Comparison of ENCODE assay signal across 8 cellular contexts in genomic region chr9:114588150-114588663, GRCh38. TPM values are rescaled to one million over a fixed set of nuclear protein-coding genes. Genes with fewer than 3 reads are reported as not detected.
A peak's percentile ranks its signal among the peaks of the same experiment; 100 is the strongest.
DNase-seq lines count a peak whose midpoint lies in the region; ATAC-seq and TF ChIP-seq lines count a peak whose summit lies in the region.

No MANE protein-coding gene starts in this region.

- H3K27ac Mint-ChIP-seq in brain: peak overlapping the region; percentile 97 to 100 (median 99)

- no peak for TF ChIP-seq POLR2A in testis (IDR thresholded peaks at IDR 0.05)

- no peaks in the 10 kb centered on the region for H3K27me3 ChIP-seq in testis

- peaks cover 27% of the 10 kb centered on the region for H3K36me3 Mint-ChIP-seq in brain

- peaks cover 0 to 4% (median 0%) of the 10 kb centered on the region in 5 experiments for H3K9me3 Mint-ChIP-seq in brain

- H3K36me3 ChIP-seq in KOPT-K1 (ENCODE audit: insufficient read depth, low read length) (peaks cover 10% of the 10 kb centered on the region), testis (ENCODE audit: low read depth, missing control alignments) (no peaks in the 10 kb centered on the region)

- H3K27ac ChIP-seq in KOPT-K1 (ENCODE audit: low read depth, low read length, poor library complexity, severe bottlenecking): peak overlapping the region; percentile 90
- peak overlapping the region; percentile 90 to 94 for H3K27ac ChIP-seq in testis

- ATAC-seq in left lobe of liver: peak; percentile 5
- no peak for ATAC-seq in HG03460 (IDR thresholded peaks at IDR 0.05; ENCODE audit: unreplicated experiment)
- ATAC-seq in HG03196 (IDR thresholded peaks at IDR 0.05; ENCODE audit: unreplicated experiment): no peak

- intact Hi-C loops in testis (cut with DNase I; ENCODE audit: low total_unique reads): no loop called here

- peak overlapping the region; percentile 81 to 99 for H3K4me3 ChIP-seq in testis

- peaks cover 12% of the 10 kb centered on the region for H3K27me3 Mint-ChIP-seq in brain

- 0 to 1% methylated on average over 15 of the region's 15 CpGs for WGBS in testis, 2 donors

- peaks cover 59% of the 10 kb centered on the region for H3K4me1 Mint-ChIP-seq in brain

- DNase-seq in COLO668 (lab: John Stamatoyannopoulos, UW; ENCODE audit: unreplicated experiment) (peak; percentile 16), left lobe of liver (ENCODE audit: low spot score) (no peak), testis (peak; percentile 22), NCI-H1694 (lab: John Stamatoyannopoulos, UW) (no peak)

- H3K9me3 ChIP-seq in KOPT-K1 (ENCODE audit: insufficient read depth, low read length, poor library complexity, severe bottlenecking) (no peaks in the 10 kb centered on the region), testis (no peaks in the 10 kb centered on the region)

- peak overlapping the region; percentile 94 to 99 (median 99) for H3K4me3 Mint-ChIP-seq in brain

- TF ChIP-seq CTCF in brain (conservative IDR thresholded peaks at IDR 0.05) (no peak), testis (IDR thresholded peaks at IDR 0.05) (no peak)

- H3K4me1 ChIP-seq in testis: peaks cover 34% of the 10 kb centered on the region

RNA-seq across cellular contexts. Expression of gene ATP6V1G1, which starts 0.6 kb away (rescaled TPM):
- polyA plus RNA-seq in brain (ENCODE audit: insufficient read depth, low read depth, low replicate concordance) (130 TPM), testis (ENCODE audit: insufficient read depth, low read depth, low replicate concordance) (215 TPM)
- total RNA-seq in left lobe of liver (34.1 TPM), testis (100 to 1,000 TPM; 233 to 243 TPM)

RNA-seq across cellular contexts. Expression of gene TMEM268, which starts 22.9 kb away (rescaled TPM):
- 21.5 TPM for polyA plus RNA-seq in brain (ENCODE audit: insufficient read depth, low read depth, low replicate concordance)
- total RNA-seq in left lobe of liver: 4.8 TPM
- 10 to 100 TPM; 23.8 to 26.1 TPM for total RNA-seq in testis
- polyA plus RNA-seq in testis (ENCODE audit: insufficient read depth, low read depth, low replicate concordance): 11.3 TPM

Comparison
In these comparisons a context has a peak if more than half of its experiments do, and no peak if none do; other contexts are left out.
1. DNase-seq: peak in COLO668 (single experiment) and testis (single experiment); none in left lobe of liver (single experiment) and NCI-H1694 (single experiment).